21 cellular contexts compared by ENCODE assay signal in the genomic region with DNA sequence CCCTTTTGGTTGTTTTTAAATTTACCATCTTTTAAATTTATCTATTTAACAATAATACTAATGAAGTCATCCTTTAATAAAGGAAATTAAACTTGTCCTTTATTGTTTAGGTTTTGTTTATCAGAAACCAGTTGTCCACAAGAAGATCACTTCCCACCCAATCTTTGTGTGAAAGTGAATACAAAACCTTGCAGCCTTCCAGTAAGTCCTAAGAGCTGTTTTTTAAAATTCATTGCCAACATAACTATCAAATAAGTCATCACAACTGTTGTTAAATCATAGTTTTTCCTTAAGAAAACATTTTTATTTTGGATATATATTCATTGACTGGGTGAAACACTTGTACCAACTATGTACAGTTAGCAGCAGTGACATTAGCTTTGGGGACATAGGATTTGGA. TPM values are rescaled to one million over a fixed set of nuclear protein-coding genes. Genes with fewer than 3 reads are reported as not detected.
A peak's percentile ranks its signal among the peaks of the same experiment; 100 is the strongest.
DNase-seq lines count a peak whose midpoint lies in the region; ATAC-seq and TF ChIP-seq lines count a peak whose summit lies in the region.
"Had no signal": no experiment of that assay in that cellular context is flagged by ENCODE, and none has a peak within 500 bp of the region (broad histone marks: within the 10 kb centered on the region; RNA-seq: fewer than 3 reads in every experiment).

No MANE protein-coding gene starts in this region.

- H3K9me3 Mint-ChIP-seq in natural killer cell treated with Interleukin-12 subunit alpha and Interleukin-12 subunit beta and Interleukin-15 and Interleukin-18, amount 100 ng/mL, for 72 hours: no peaks in the 10 kb centered on the region
- H3K9me3 Mint-ChIP-seq: CD8-positive, alpha-beta T cell had no signal

- H3K27ac ChIP-seq in heart left ventricle: no peak overlapping the region
- H3K27ac ChIP-seq: PC-9, RWPE1 had no signal

- H3K36me3 ChIP-seq in adipocyte (ENCODE audit: control insufficient read depth, insufficient read depth, low read length, severe bottlenecking) (peaks cover 18% of the 10 kb centered on the region), heart left ventricle (peaks cover 0 to 63% (median 33%) of the 10 kb centered on the region in 9 donors)

- H3K9ac ChIP-seq in adipocyte (ENCODE audit: low read length): no peak overlapping the region

- peaks cover 27% of the 10 kb centered on the region for H3K4me1 ChIP-seq in adipocyte (ENCODE audit: control insufficient read depth, insufficient read depth, low read length)
- peaks cover 0 to 10% (median 0%) of the 10 kb centered on the region in 12 donors for H3K4me1 ChIP-seq in heart left ventricle

- peaks cover 5% of the 10 kb centered on the region for H3K36me3 Mint-ChIP-seq in natural killer cell treated with Interleukin-12 subunit alpha and Interleukin-12 subunit beta and Interleukin-15 and Interleukin-18, amount 100 ng/mL, for 72 hours

- H3K27me3 ChIP-seq in adipocyte (replicated peaks; ENCODE audit: control insufficient read depth, insufficient read depth, low read length) (no peaks in the 10 kb centered on the region), heart left ventricle (no peaks in the 10 kb centered on the region)
- H3K27me3 ChIP-seq: MG63 had no signal

- intact Hi-C loops in heart left ventricle (cut with DNase I): loop anchor here in 1 of 10 donors (10.0 kb wide), 1 partner anchor 51 kb away; no protein-coding TSS in a partner anchor

- H3K4me3 ChIP-seq in adipocyte (ENCODE audit: low read length) (no peak overlapping the region), fibroblast of pulmonary artery (replicated peaks; ENCODE audit: low read depth, low read length) (no peak overlapping the region), heart left ventricle (no peak overlapping the region)
- H3K4me3 ChIP-seq: MG63, PC-9 had no signal

- H3K27ac Mint-ChIP-seq in natural killer cell treated with Interleukin-12 subunit alpha and Interleukin-12 subunit beta and Interleukin-15 and Interleukin-18, amount 100 ng/mL, for 72 hours: no peak overlapping the region
- H3K27ac Mint-ChIP-seq: CD8-positive, alpha-beta T cell had no signal

- peaks cover 9 to 10% of the 10 kb centered on the region in 2 donors for H3K4me1 Mint-ChIP-seq in natural killer cell treated with Interleukin-12 subunit alpha and Interleukin-12 subunit beta and Interleukin-15 and Interleukin-18, amount 100 ng/mL, for 72 hours (ENCODE audit: low read depth in 2 of 2)

- H3K9me3 ChIP-seq in adipocyte (ENCODE audit: control insufficient read depth, low read length) (no peaks in the 10 kb centered on the region), heart left ventricle (no peaks in the 10 kb centered on the region)
- H3K9me3 ChIP-seq: MG63 had no signal

- no peak overlapping the region for H3K4me3 Mint-ChIP-seq in natural killer cell treated with Interleukin-12 subunit alpha and Interleukin-12 subunit beta and Interleukin-15 and Interleukin-18, amount 100 ng/mL, for 72 hours
- H3K4me3 Mint-ChIP-seq: CD8-positive, alpha-beta T cell had no signal

- no peak for TF ChIP-seq POLR2A in heart left ventricle (IDR thresholded peaks at IDR 0.05)

- H3K27me3 Mint-ChIP-seq in natural killer cell treated with Interleukin-12 subunit alpha and Interleukin-12 subunit beta and Interleukin-15 and Interleukin-18, amount 100 ng/mL, for 72 hours: no peaks in the 10 kb centered on the region

- TF ChIP-seq CTCF in fibroblast of pulmonary artery (IDR thresholded peaks at IDR 0.05; ENCODE audit: low read length, missing control alignments) (no peak), heart left ventricle (IDR thresholded peaks at IDR 0.05) (no peak)

- ATAC-seq in GM21515 (IDR thresholded peaks at IDR 0.05; ENCODE audit: unreplicated experiment) (no peak), heart left ventricle (no peak)
- no peak for ATAC-seq in natural killer cell treated with Interleukin-12 subunit alpha and Interleukin-12 subunit beta and Interleukin-15 and Interleukin-18, amount 100 ng/mL, for 72 hours
- ATAC-seq: CD8-positive, alpha-beta T cell; SK-N-SH treated with all-trans-retinoic acid at 6 μM for 48 hours had no signal

- DNase-seq in GM03348 (ENCODE audit: low spot score): peak; percentile 4
- DNase-seq in adipocyte (ENCODE audit: low read depth): peak; percentile 40
- DNase-seq in fibroblast of pulmonary artery (ENCODE audit: low read depth): peak; percentile 10
- no peak for DNase-seq in activated CD8-positive, alpha-beta memory T cell treated with anti-CD3 and anti-CD28 coated beads, Interleukin-2, amount 50 U/mL, for 48 hours
- DNase-seq in heart left ventricle: no peak
- DNase-seq in natural killer cell treated with Interleukin-12 subunit alpha and Interleukin-12 subunit beta and Interleukin-15 and Interleukin-18, amount 100 ng/mL, for 72 hours (ENCODE audit: low spot score): no peak
- DNase-seq: AML-193; C1 segment of cervical spinal cord; CD8-positive, alpha-beta T cell; DND-41; GDM1; Kasumi-1; MG63; NCI-H1417 treated with DMSO at 0.1 percent for 48 hours; NCI-H187 treated with DMSO at 0.1 percent for 48 hours; NCI-H69; PC-9; SIG-M5 had no signal

RNA-seq across cellular contexts. Expression of a gene that starts 59.4 kb away (rescaled TPM):
- 1 to 10 TPM in 5 of 9 donors, under 1 TPM in 4; 0.21 to 6.6 (median 1.5) TPM for total RNA-seq in heart left ventricle
- 1 to 10 TPM; 1.2 to 1.6 TPM for polyA plus RNA-seq in heart left ventricle
- 10 to 100 TPM in 1 of 2 donors, 1 to 10 TPM in 1; 5.1 to 18.7 TPM for total RNA-seq in natural killer cell treated with Interleukin-12 subunit alpha and Interleukin-12 subunit beta and Interleukin-15 and Interleukin-18, amount 100 ng/mL, for 72 hours

Comparison
In these comparisons a context has a peak if more than half of its experiments do, and no peak if none do; other contexts are left out.
1. DNase-seq: peak in GM03348 (single experiment), adipocyte (single experiment) and fibroblast of pulmonary artery (single experiment); none in activated CD8-positive, alpha-beta memory T cell treated with anti-CD3 and anti-CD28 coated beads, Interleukin-2, amount 50 U/mL, for 48 hours (single experiment), heart left ventricle (0 of 5) and natural killer cell treated with Interleukin-12 subunit alpha and Interleukin-12 subunit beta and Interleukin-15 and Interleukin-18, amount 100 ng/mL, for 72 hours (single experiment).